ENCODE assay signal across 11 cellular contexts in the genomic region with DNA sequence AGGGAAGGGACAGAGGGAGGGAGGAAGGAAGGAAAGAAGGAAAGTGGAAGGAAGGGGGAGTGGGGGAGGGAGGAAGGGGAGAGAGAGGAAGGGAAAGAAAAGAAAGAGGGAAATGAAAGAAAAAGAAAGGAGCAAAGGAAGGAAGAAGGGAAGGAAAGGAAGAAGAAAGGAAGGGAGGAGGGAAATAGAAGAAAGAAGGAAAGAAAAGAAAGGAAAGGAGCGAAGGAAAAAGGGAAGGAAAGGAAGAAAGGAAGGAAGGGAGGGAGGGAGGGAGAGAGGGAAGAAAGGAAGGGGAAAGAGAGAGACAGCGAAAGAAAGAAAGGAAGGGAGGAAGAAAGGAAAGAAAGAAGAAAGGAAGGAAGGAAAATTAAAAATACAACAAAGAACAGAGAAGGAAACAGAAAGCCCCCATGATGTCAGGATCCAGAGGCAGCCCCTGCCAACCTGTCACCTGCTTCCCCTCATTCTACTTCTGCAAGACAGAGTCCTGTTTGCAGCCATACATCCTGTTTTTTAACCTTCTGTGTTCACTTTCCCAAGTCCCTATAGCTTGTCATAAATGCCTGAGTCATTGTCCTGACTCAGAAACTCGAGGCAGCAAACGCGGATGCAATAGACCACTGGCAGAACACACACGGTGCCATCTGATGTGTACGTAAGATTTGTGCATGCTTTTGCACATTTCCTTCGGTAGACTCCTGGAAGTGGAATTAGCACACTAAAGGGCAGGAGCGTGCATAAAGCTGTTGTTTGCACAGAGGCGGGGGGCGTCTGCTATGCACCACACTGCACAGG.
DNase-seq lines count a peak whose midpoint lies in the region; ATAC-seq and TF ChIP-seq lines count a peak whose summit lies in the region.
"Had no signal": no experiment of that assay in that cellular context is flagged by ENCODE, and none has a peak within 500 bp of the region (broad histone marks: within the 10 kb centered on the region; RNA-seq: fewer than 3 reads in every experiment).

No MANE protein-coding gene starts in this region.

- peaks cover 15 to 19% of the 10 kb centered on the region in 2 experiments for H3K4me1 Mint-ChIP-seq in H9

- H2AFZ ChIP-seq in IMR-90 (replicated peaks; ENCODE audit: low read length, poor library complexity) = no peak overlapping the region
- H2AFZ ChIP-seq in H9 (ENCODE audit: low read length) = no peak overlapping the region

- no peak for TF ChIP-seq RAD21 in IMR-90 (IDR thresholded peaks at IDR 0.05; ENCODE audit: low read length)

- no peak overlapping the region for H3K23ac ChIP-seq in IMR-90 (ENCODE audit: low read depth, low read length)
- no peak overlapping the region for H3K23ac ChIP-seq in H9 (ENCODE audit: insufficient read length, low read depth, low read length)

- H3K9me3 ChIP-seq in IMR-90 (ENCODE audit: control insufficient read depth, insufficient read depth, low read length) = no peaks in the 10 kb centered on the region
- no peaks in the 10 kb centered on the region for H3K9me3 ChIP-seq in H9 (ENCODE audit: control insufficient read depth, low read depth, low read length)
- H3K9me3 ChIP-seq: psoas muscle, thoracic aorta had no signal

- H3K27ac Mint-ChIP-seq in H9 = no peak overlapping the region; a peak in 1 of 7 replicates

- intact Hi-C loops in IMR-90 (cut with micrococcal nuclease) = no loop called here

- H3K27ac ChIP-seq in IMR-90 (ENCODE audit: insufficient read depth, low read length) = no peak overlapping the region
- no peak overlapping the region for H3K27ac ChIP-seq in H9 (ENCODE audit: insufficient read length, low read depth, low read length)
- H3K27ac ChIP-seq: psoas muscle, thoracic aorta had no signal

- H2BK120ac ChIP-seq in IMR-90 (ENCODE audit: low read depth, low read length) (no peak overlapping the region), H9 (ENCODE audit: low read depth, low read length, poor library complexity, severe bottlenecking) (no peak overlapping the region)

- H3K14ac ChIP-seq in IMR-90 (replicated peaks; ENCODE audit: low read depth, low read length) = no peak overlapping the region
- no peak overlapping the region for H3K14ac ChIP-seq in H9 (ENCODE audit: insufficient read depth, low read length)

- H4K91ac ChIP-seq in IMR-90 (ENCODE audit: insufficient read depth, low read depth, low read length) (no peak overlapping the region), H9 (ENCODE audit: insufficient read length, low read depth, low read length) (no peak overlapping the region)

- no peak overlapping the region for H3K4me2 ChIP-seq in IMR-90 (ENCODE audit: low read depth, low read length)
- no peak overlapping the region for H3K4me2 ChIP-seq in H9 (ENCODE audit: insufficient read depth, insufficient read length, low read length)

- no peaks in the 10 kb centered on the region for H3K79me2 ChIP-seq in H9 (ENCODE audit: insufficient read depth, low read length)

- dilution Hi-C loops in IMR-90 (cut with HindIII; ENCODE audit: low sequenced_read_pairs, unreplicated experiment) = no loop called here

- no peak overlapping the region for H4K5ac ChIP-seq in IMR-90 (ENCODE audit: low read depth, low read length)
- H4K5ac ChIP-seq in H9 (ENCODE audit: insufficient read length, low read depth, low read length) = no peak overlapping the region

- CTCF ChIA-PET in IMR-90 (lab: Yijun Ruan, JAX) = no interaction called here

- H3K4me1 ChIP-seq in IMR-90 (ENCODE audit: control insufficient read depth, insufficient read depth, low read length) (no peaks in the 10 kb centered on the region), H9 (ENCODE audit: insufficient read depth, low read length) (no peaks in the 10 kb centered on the region; the same call in 1 of the 2 replicates)
- H3K4me1 ChIP-seq: psoas muscle had no signal

- H2BK5ac ChIP-seq in IMR-90 (ENCODE audit: low read depth, low read length, poor library complexity, severe bottlenecking) (no peak overlapping the region), H9 (ENCODE audit: insufficient read length, low read length) (no peak overlapping the region)

- H2BK20ac ChIP-seq in IMR-90 (ENCODE audit: low read depth, low read length) = no peak overlapping the region
- no peak overlapping the region for H2BK20ac ChIP-seq in H9 (ENCODE audit: low read depth, low read length, poor library complexity, severe bottlenecking)

- H3K79me1 ChIP-seq in IMR-90 (ENCODE audit: low read depth in 1 of 2, low read length in 2 of 2) = no peaks in the 10 kb centered on the region
- no peaks in the 10 kb centered on the region for H3K79me1 ChIP-seq in H9 (ENCODE audit: insufficient read depth, low read depth, low read length, poor library complexity, severe bottlenecking)

- POLR2A ChIA-PET in IMR-90 (lab: Charles Lee; ENCODE audit: unreplicated experiment) = no interaction called here

- WGBS in IMR-90 (ENCODE audit: extremely low coverage in 2 of 2, insufficient read length in 1 of 2), 2 experiments = 53% methylated on average over 7 of the region's 11 CpGs; no CpG with 5 or more reads in 1 of the 2 experiments
- no CpG with 5 or more reads among the region's 11 CpGs for WGBS in H9 (ENCODE audit: extremely low coverage, insufficient read length, low lambda C conversion rate)

- H2AK5ac ChIP-seq in IMR-90 (ENCODE audit: low read depth, low read length) (no peak overlapping the region), H9 (ENCODE audit: insufficient read length, low read length) (no peak overlapping the region)

- H3K56ac ChIP-seq in IMR-90 (ENCODE audit: extremely low read depth, insufficient read depth, low read length) = no peak overlapping the region
- H3K56ac ChIP-seq in H9 (ENCODE audit: insufficient read length, low read depth, low read length) = no peak overlapping the region

- H4K20me1 ChIP-seq in IMR-90 (ENCODE audit: insufficient read depth, low read length) = no peaks in the 10 kb centered on the region
- H4K20me1 ChIP-seq in H9 (ENCODE audit: control insufficient read depth, insufficient read depth, insufficient read length) = no peaks in the 10 kb centered on the region

- H3T11ph ChIP-seq in H9 (ENCODE audit: low read length) = no peak overlapping the region

- DNase-seq in NCI-H1417 (lab: John Stamatoyannopoulos, UW) (peak in 2 of 3 experiments; percentile 21 to 39), NCI-H1417 treated with DMSO at 0.1 percent for 48 hours (lab: John Stamatoyannopoulos, UW) (no peak), IMR-90 (peak; percentile 4), astrocyte of the hippocampus (ENCODE audit: low read depth, low spot score) (peak; percentile 45), kidney tubule cell (ENCODE audit: low spot score) (peak; percentile 1), H9 (no peak), NCI-H345 treated with DMSO at 0.1 percent for 48 hours (lab: John Stamatoyannopoulos, UW; ENCODE audit: unreplicated experiment) (no peak)
- no peak for DNase-seq in activated T-cell treated with anti-CD3 and anti-CD28 coated beads, Interleukin-2, amount 50 U/mL, for 1 hour
- DNase-seq: NK-92 treated with Interleukin-12 subunit alpha and Interleukin-12 subunit beta, amount 100 ng/mL, for 24 hours; psoas muscle had no signal

- no peak overlapping the region for H3K4me3 Mint-ChIP-seq in H9

- no peak overlapping the region for H2BK12ac ChIP-seq in H9 (ENCODE audit: insufficient read length, low read depth, low read length)

- TF ChIP-seq POLR2A in IMR-90 (IDR thresholded peaks at IDR 0.05; ENCODE audit: low read depth, low read length) = no peak

- H3K4me3 ChIP-seq in IMR-90 (ENCODE audit: insufficient read depth, low read depth, low read length) = no peak overlapping the region
- H3K4me3 ChIP-seq: psoas muscle, thoracic aorta had no signal

- H3K23me2 ChIP-seq in H9 (ENCODE audit: insufficient read length, low read depth, low read length, poor library complexity, severe bottlenecking) = no peaks in the 10 kb centered on the region

- peaks cover 6% of the 10 kb centered on the region for H3K27me3 Mint-ChIP-seq in H9 (ENCODE audit: low read depth)

- no peaks in the 10 kb centered on the region for H3K27me3 ChIP-seq in IMR-90 (ENCODE audit: control insufficient read depth, insufficient read depth, low read length)
- no peaks in the 10 kb centered on the region for H3K27me3 ChIP-seq in H9 (ENCODE audit: insufficient read depth, low read length)

- no peak overlapping the region for H3K18ac ChIP-seq in IMR-90 (ENCODE audit: low read depth, low read length)
- H3K18ac ChIP-seq in H9 (ENCODE audit: insufficient read length, low read depth, low read length) = no peak overlapping the region

- H3K9me3 Mint-ChIP-seq in H9 = no peaks in the 10 kb centered on the region

- H4K8ac ChIP-seq in IMR-90 (ENCODE audit: low read depth in 2 of 2, low read length in 2 of 2) (no peak overlapping the region), H9 (replicated peaks; ENCODE audit: insufficient read length, low read depth, low read length) (no peak overlapping the region)

- no peak for TF ChIP-seq CTCF in IMR-90 (conservative IDR thresholded peaks at IDR 0.05; ENCODE audit: low read depth, low read length)
- no peak for TF ChIP-seq CTCF in H9 (conservative IDR thresholded peaks at IDR 0.05)

- H2AK9ac ChIP-seq in IMR-90 (replicated peaks; ENCODE audit: low read depth, low read length, poor library complexity) = no peak overlapping the region

- H3K4ac ChIP-seq in IMR-90 (ENCODE audit: low read depth, low read length) (no peak overlapping the region), H9 (ENCODE audit: low read depth, low read length) (no peak overlapping the region)

- no peak for ATAC-seq in IMR-90 (ENCODE audit: low read depth)
- ATAC-seq: psoas muscle had no signal

- H3K9ac ChIP-seq in IMR-90 (ENCODE audit: low read depth, low read length) (no peak overlapping the region), H9 (ENCODE audit: extremely low read depth, insufficient read length, low read length) (no peak overlapping the region)

- H2BK15ac ChIP-seq in IMR-90 (ENCODE audit: low read depth, low read length) (no peak overlapping the region), H9 (ENCODE audit: low read depth, low read length) (no peak overlapping the region)

- no peaks in the 10 kb centered on the region for H3K9me1 ChIP-seq in IMR-90 (ENCODE audit: insufficient read depth, low read length)

- no peaks in the 10 kb centered on the region for H3K36me3 ChIP-seq in IMR-90 (ENCODE audit: control insufficient read depth, insufficient read depth, low read length)
- H3K36me3 ChIP-seq: thoracic aorta had no signal

- no peaks in the 10 kb centered on the region for H3K36me3 Mint-ChIP-seq in H9 (ENCODE audit: insufficient read depth in 1 of 3, low read depth in 3 of 3)

- BruUV-seq in IMR-90 (replicated peaks; lab: Mats Ljungman, UMichigan) = no TSS peak

- in situ Hi-C loops in IMR-90 (cut with MboI; ENCODE audit: low sequenced_read_pairs) = no loop called here

TF ChIP-seq in IMR-90, 13 proteins besides CTCF, POLR2A, EP300 and RAD21 (continues in another document):
- TF ChIP-seq, protein P1, sequence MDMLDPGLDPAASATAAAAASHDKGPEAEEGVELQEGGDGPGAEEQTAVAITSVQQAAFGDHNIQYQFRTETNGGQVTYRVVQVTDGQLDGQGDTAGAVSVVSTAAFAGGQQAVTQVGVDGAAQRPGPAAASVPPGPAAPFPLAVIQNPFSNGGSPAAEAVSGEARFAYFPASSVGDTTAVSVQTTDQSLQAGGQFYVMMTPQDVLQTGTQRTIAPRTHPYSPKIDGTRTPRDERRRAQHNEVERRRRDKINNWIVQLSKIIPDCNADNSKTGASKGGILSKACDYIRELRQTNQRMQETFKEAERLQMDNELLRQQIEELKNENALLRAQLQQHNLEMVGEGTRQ (IDR thresholded peaks at IDR 0.05; ENCODE audit: low read depth, low read length) = no peak

Comparison
In these comparisons a context has a peak if more than half of its experiments do, and no peak if none do; other contexts are left out.
1. DNase-seq: peak in NCI-H1417 (2 of 3), IMR-90 (single experiment), astrocyte of the hippocampus (single experiment) and kidney tubule cell (single experiment); none in NCI-H1417 treated with DMSO at 0.1 percent for 48 hours (single experiment), H9 (single experiment), activated T-cell treated with anti-CD3 and anti-CD28 coated beads, Interleukin-2, amount 50 U/mL, for 1 hour (single experiment) and NCI-H345 treated with DMSO at 0.1 percent for 48 hours (single experiment).